7 cellular contexts compared by ENCODE assay signal in genomic region chr16:27154573-27155521, GRCh38. TPM values are rescaled to one million over a fixed set of nuclear protein-coding genes. Genes with fewer than 3 reads are reported as not detected.
DNase-seq lines count a peak whose midpoint lies in the region; ATAC-seq and TF ChIP-seq lines count a peak whose summit lies in the region.

No MANE protein-coding gene starts in this region.

- H3K27ac Mint-ChIP-seq in activated B cell treated with CpG ODN at 0.5 μM for 24 hours, result peak overlapping the region; percentile 59

- CTCF ChIA-PET in activated B cell treated with CpG ODN at 0.5 μM for 24 hours (lab: Charles Lee), result interaction anchor here (0.7 to 5.1 kb wide), 5 partner anchors 19 to 212 kb away, joined by 3 to 36 read pairs (median 4); no protein-coding TSS in a partner anchor

- no peaks in the 10 kb centered on the region for H3K27me3 Mint-ChIP-seq in activated B cell treated with CpG ODN at 0.5 μM for 24 hours

- peaks cover 11% of the 10 kb centered on the region for H3K4me1 Mint-ChIP-seq in activated B cell treated with CpG ODN at 0.5 μM for 24 hours

- ATAC-seq in activated B cell treated with CpG ODN at 0.5 μM for 24 hours (ENCODE audit: low read depth), result peak; percentile 93

- no peak overlapping the region for H3K4me3 ChIP-seq in GM06990 (replicated peaks; ENCODE audit: low read depth, low read length)

- intact Hi-C loops in activated B cell treated with CpG ODN at 0.5 μM for 24 hours (cut with micrococcal nuclease), result loop anchor here (1.0 kb wide), 3 partner anchors 79 to 302 kb away; no protein-coding TSS in a partner anchor

- POLR2A ChIA-PET in activated B cell treated with CpG ODN at 0.5 μM for 24 hours (lab: Charles Lee), result interaction anchor here (0.7 kb wide), 1 partner anchor 200 kb away, joined by 3 read pairs; no protein-coding TSS in a partner anchor

- H3K27me3 ChIP-seq in GM06990 (replicated peaks; ENCODE audit: control insufficient read depth, insufficient read depth, low read length), result no peaks in the 10 kb centered on the region; the same call in 1 of the 2 replicates

- no peaks in the 10 kb centered on the region for H3K36me3 ChIP-seq in GM06990 (ENCODE audit: control insufficient read depth, insufficient read depth, low read length)

- peak; percentile 99 for TF ChIP-seq CTCF in GM06990 (IDR thresholded peaks at IDR 0.05; ENCODE audit: insufficient read depth, low read length, poor library complexity, severe bottlenecking)
- TF ChIP-seq CTCF in activated B cell treated with CpG ODN at 0.5 μM for 24 hours (IDR thresholded peaks at IDR 0.05), result peak; percentile 94

- no peaks in the 10 kb centered on the region for H3K36me3 Mint-ChIP-seq in activated B cell treated with CpG ODN at 0.5 μM for 24 hours (ENCODE audit: low read depth)

- no peak overlapping the region for H3K4me3 Mint-ChIP-seq in activated B cell treated with CpG ODN at 0.5 μM for 24 hours

- DNase-seq in GM06990 (ENCODE audit: extremely low read depth, insufficient read length) (peak; percentile 35), LHCN-M2 (ENCODE audit: low read depth) (peak; percentile 9), activated B cell treated with CpG ODN at 0.5 μM for 24 hours (peak; percentile 64), kidney tubule cell (ENCODE audit: low spot score) (peak; percentile 21), NCI-H226 (no peak)
- peak; percentile 49 for DNase-seq in central memory CD4-positive, alpha-beta T cell
- peak; percentile 77 for DNase-seq in stimulated activated CD4-positive, alpha-beta T cell treated with anti-CD3 and anti-CD28 coated beads, Interleukin-4, amount 100 ng/mL, for 24 hours

- peaks cover 10% of the 10 kb centered on the region for H3K9me3 Mint-ChIP-seq in activated B cell treated with CpG ODN at 0.5 μM for 24 hours

RNA-seq across cellular contexts. Expression of gene KDM8, which starts 48.5 kb away (rescaled TPM):
- total RNA-seq in LHCN-M2 (2014; rRNA removed) (4.5 and 4.6 TPM in 2 replicates), activated B cell treated with CpG ODN at 0.5 μM for 24 hours (13.4 and 17.9 TPM in 2 replicates)
- 3.1 TPM for polyA plus RNA-seq in LHCN-M2 (2012)
